ENCODE assay signal across 8 cellular contexts in genomic region chr15:66841953-66842681, GRCh38.
DNase-seq lines count a peak whose midpoint lies in the region; ATAC-seq and TF ChIP-seq lines count a peak whose summit lies in the region.

No MANE protein-coding gene starts in this region.

- H3K4me2 ChIP-seq in BLaER1 treated with 17β-estradiol and CSF1 and Interleukin-3, amounts not matched to agents 10 nM and 100 nM, result peak overlapping the region; percentile 68 to 89 (median 77); a peak in 21 of 22 replicates

- H3K36me3 Mint-ChIP-seq in activated naive CD4-positive, alpha-beta T cell treated with anti-CD3 and anti-CD28 coated beads for 36 hours (ENCODE audit: low read depth), result no peaks in the 10 kb centered on the region
- H3K36me3 Mint-ChIP-seq in naive thymus-derived CD8-positive, alpha-beta T cell, result peaks cover 0 to 2% (median 0%) of the 10 kb centered on the region in 3 donors

- peaks cover 0 to 24% (median 9%) of the 10 kb centered on the region in 11 experiments; a peak in 9 of 22 replicates for H4K20me1 ChIP-seq in BLaER1 treated with 17β-estradiol and CSF1 and Interleukin-3, amounts not matched to agents 10 nM and 100 nM

- no peak overlapping the region for H3K27ac ChIP-seq in BLaER1 treated with 17β-estradiol and CSF1 and Interleukin-3, amounts not matched to agents 10 nM and 100 nM
- peak overlapping the region; percentile 98 for H3K27ac ChIP-seq in aorta (ENCODE audit: low read depth in 1 of 2, low read length in 2 of 2)

- H3K27ac Mint-ChIP-seq in activated naive CD4-positive, alpha-beta T cell treated with anti-CD3 and anti-CD28 coated beads for 36 hours, result no peak overlapping the region
- H3K27ac Mint-ChIP-seq in naive thymus-derived CD8-positive, alpha-beta T cell, result peak overlapping the region in 2 of 10 donors; percentile 37 to 42

- ATAC-seq in naive thymus-derived CD8-positive, alpha-beta T cell, result peak; percentile 74 to 84
- ATAC-seq in aorta (ENCODE audit: low FRiP score), result peak; percentile 93

- TF ChIP-seq CTCF in foreskin fibroblast (IDR thresholded peaks at IDR 0.05; ENCODE audit: low read depth, low read length), result no peak

- H3K27me3 Mint-ChIP-seq in activated naive CD4-positive, alpha-beta T cell treated with anti-CD3 and anti-CD28 coated beads for 36 hours (ENCODE audit: low read depth), result peaks cover 35% of the 10 kb centered on the region
- H3K27me3 Mint-ChIP-seq in naive thymus-derived CD8-positive, alpha-beta T cell, result peaks cover 17 to 53% (median 43%) of the 10 kb centered on the region in 5 donors

- intact Hi-C loops in activated naive CD4-positive, alpha-beta T cell treated with anti-CD3 and anti-CD28 coated beads for 36 hours (cut with micrococcal nuclease), result no loop called here
- intact Hi-C loops in aorta (cut with DNase I), result loop anchor here in 1 of 2 donors (2.0 to 5.0 kb wide), 2 partner anchors 40 to 139 kb away; partner anchors contain the start of gene SMAD6

- H3K36me3 ChIP-seq in BLaER1 treated with 17β-estradiol and CSF1 and Interleukin-3, amounts not matched to agents 10 nM and 100 nM, result no peaks in the 10 kb centered on the region
- H3K36me3 ChIP-seq in aorta (ENCODE audit: control insufficient read depth in 1 of 2, insufficient read depth in 2 of 2, low read length in 1 of 2), result no peaks in the 10 kb centered on the region

- peak overlapping the region; percentile 38 to 66 (median 51); a peak in 18 of 20 replicates for H3K4me3 ChIP-seq in BLaER1 treated with 17β-estradiol and CSF1 and Interleukin-3, amounts not matched to agents 10 nM and 100 nM
- peak overlapping the region; percentile 46 to 54 for H3K4me3 ChIP-seq in foreskin fibroblast (ENCODE audit: low read depth in 1 of 2, low read length in 2 of 2)
- H3K4me3 ChIP-seq in aorta (ENCODE audit: low read length in 2 of 2), result peak overlapping the region; percentile 46 to 81

- peak; percentile 94 for DNase-seq in HS-27A (ENCODE audit: low read depth)
- DNase-seq in activated naive CD4-positive, alpha-beta T cell treated with anti-CD3 and anti-CD28 coated beads for 36 hours, result peak; percentile 35
- DNase-seq in foreskin fibroblast, result peak; percentile 96 to 98
- peak in 5 of 10 donors; percentile 13 to 27 (median 22) for DNase-seq in naive thymus-derived CD8-positive, alpha-beta T cell
- DNase-seq in aorta, result peak; percentile 94 to 98
- no peak for DNase-seq in NCI-H2171 (lab: John Stamatoyannopoulos, UW)
- DNase-seq in activated gamma-delta T cell (lab: John Stamatoyannopoulos, UW), result no peak

- H3K4me1 Mint-ChIP-seq in activated naive CD4-positive, alpha-beta T cell treated with anti-CD3 and anti-CD28 coated beads for 36 hours (ENCODE audit: low read depth), result peaks cover 7% of the 10 kb centered on the region
- H3K4me1 Mint-ChIP-seq in naive thymus-derived CD8-positive, alpha-beta T cell, result peaks cover 4 to 14% (median 8%) of the 10 kb centered on the region in 4 donors

- peaks cover 0 to 9% (median 0%) of the 10 kb centered on the region in 10 experiments; a peak in 5 of 20 replicates for H3K4me1 ChIP-seq in BLaER1 treated with 17β-estradiol and CSF1 and Interleukin-3, amounts not matched to agents 10 nM and 100 nM
- H3K4me1 ChIP-seq in aorta (ENCODE audit: control insufficient read depth in 1 of 2, insufficient read depth in 2 of 2, low read length in 2 of 2), result no peaks in the 10 kb centered on the region

- H3K9me3 Mint-ChIP-seq in activated naive CD4-positive, alpha-beta T cell treated with anti-CD3 and anti-CD28 coated beads for 36 hours, result no peaks in the 10 kb centered on the region
- no peaks in the 10 kb centered on the region for H3K9me3 Mint-ChIP-seq in naive thymus-derived CD8-positive, alpha-beta T cell

- peaks cover 54 to 79% (median 67%) of the 10 kb centered on the region in 11 experiments for H3K27me3 ChIP-seq in BLaER1 treated with 17β-estradiol and CSF1 and Interleukin-3, amounts not matched to agents 10 nM and 100 nM
- H3K27me3 ChIP-seq in aorta (ENCODE audit: control insufficient read depth in 1 of 2, insufficient read depth in 2 of 2, low read length in 1 of 2), result no peaks in the 10 kb centered on the region

- POLR2A ChIA-PET in naive thymus-derived CD8-positive, alpha-beta T cell (lab: Charles Lee), result no interaction called here

- peak overlapping the region in 6 of 11 experiments; percentile 27 to 64 (median 51); a peak in 7 of 22 replicates for H3K9ac ChIP-seq in BLaER1 treated with 17β-estradiol and CSF1 and Interleukin-3, amounts not matched to agents 10 nM and 100 nM

- WGBS in aorta, 2 donors, result 0 to 1% methylated on average over 29 to 50 of the region's 50 CpGs

- CTCF ChIA-PET in activated naive CD4-positive, alpha-beta T cell treated with anti-CD3 and anti-CD28 coated beads for 36 hours (lab: Charles Lee), result no interaction called here

- peak overlapping the region; percentile 8 for H3K4me3 Mint-ChIP-seq in activated naive CD4-positive, alpha-beta T cell treated with anti-CD3 and anti-CD28 coated beads for 36 hours
- H3K4me3 Mint-ChIP-seq in naive thymus-derived CD8-positive, alpha-beta T cell, result peak overlapping the region in 9 of 10 donors; percentile 38 to 74 (median 58)

- H3K9me3 ChIP-seq in BLaER1 treated with 17β-estradiol and CSF1 and Interleukin-3, amounts not matched to agents 10 nM and 100 nM (replicated peaks in 1 of 11), result no peaks in the 10 kb centered on the region
- H3K9me3 ChIP-seq in aorta (ENCODE audit: control insufficient read depth, low read length), result no peaks in the 10 kb centered on the region

Comparison
In these comparisons a context has a peak if more than half of its experiments do, and no peak if none do; other contexts are left out.
1. H3K27ac ChIP-seq: peak in aorta (2 of 2); none in BLaER1 treated with 17β-estradiol and CSF1 and Interleukin-3, amounts not matched to agents 10 nM and 100 nM (0 of 11).
2. DNase-seq: peak in HS-27A (single experiment), activated naive CD4-positive, alpha-beta T cell treated with anti-CD3 and anti-CD28 coated beads for 36 hours (single experiment), foreskin fibroblast (2 of 2) and aorta (2 of 2); none in NCI-H2171 (single experiment) and activated gamma-delta T cell (single experiment).
3. Peak in every context shown above with its lines, with median percentiles within 50 percentile points of each other: H3K4me3 ChIP-seq.